ENCODE assay signal across 8 cellular contexts in genomic region chr6:20023549-20024315, GRCh38.
DNase-seq lines count a peak whose midpoint lies in the region; ATAC-seq, FAIRE-seq and TF ChIP-seq lines count a peak whose summit lies in the region.
"Not testable (repeated sequence)": the region's sequence is repeated elsewhere in the genome, so short reads cannot be mapped to it uniquely, and the experiment has no call there.

No MANE protein-coding gene starts in this region.

- not testable (repeated sequence) for TF ChIP-seq POLR2A in GM12891 (IDR thresholded peaks at IDR 0.05; ENCODE audit: low read depth, low read length)

- H3K4me1 Mint-ChIP-seq in T-cell, result peaks cover 18 to 21% (median 21%) of the 10 kb centered on the region in 3 donors
- H3K4me1 Mint-ChIP-seq in activated T-cell treated with anti-CD3 and anti-CD28 coated beads, Interleukin-2, amount 50 U/mL, for 24 hours (ENCODE audit: low read depth), result peaks cover 19% of the 10 kb centered on the region
- peaks cover 9 to 11% of the 10 kb centered on the region in 2 donors for H3K4me1 Mint-ChIP-seq in stimulated activated naive B cell treated with anti-CD40 and anti-IgM and Interleukin-4, amounts not matched to agents 10 μg/mL and 1 μg/mL and 100 μg/mL, for 72 hours

- ATAC-seq in GM19438 (IDR thresholded peaks at IDR 0.05; ENCODE audit: low read depth, unreplicated experiment) (peak; percentile 72), HG02759 (IDR thresholded peaks at IDR 0.05; ENCODE audit: unreplicated experiment) (peak; percentile 87), HG03432 (IDR thresholded peaks at IDR 0.05; ENCODE audit: unreplicated experiment) (peak; percentile 85), T-cell (replicated peaks in 1 of 4) (peak; percentile 40 to 68 (median 60))
- ATAC-seq in mucosa of descending colon, result not testable (repeated sequence)
- peak; percentile 68 to 87 for ATAC-seq in stimulated activated naive B cell treated with anti-CD40 and anti-IgM and Interleukin-4, amounts not matched to agents 10 μg/mL and 1 μg/mL and 100 μg/mL, for 72 hours (replicated peaks)

- H3K27ac Mint-ChIP-seq in T-cell, result peak overlapping the region; percentile 29 to 67
- peak overlapping the region; percentile 24 for H3K27ac Mint-ChIP-seq in activated T-cell treated with anti-CD3 and anti-CD28 coated beads, Interleukin-2, amount 50 U/mL, for 24 hours
- peak overlapping the region; percentile 43 for H3K27ac Mint-ChIP-seq in stimulated activated naive B cell treated with anti-CD40 and anti-IgM and Interleukin-4, amounts not matched to agents 10 μg/mL and 1 μg/mL and 100 μg/mL, for 72 hours

- H3K36me3 Mint-ChIP-seq in T-cell; activated T-cell treated with anti-CD3 and anti-CD28 coated beads, Interleukin-2, amount 50 U/mL, for 24 hours (ENCODE audit: low read depth); stimulated activated naive B cell treated with anti-CD40 and anti-IgM and Interleukin-4, amounts not matched to agents 10 μg/mL and 1 μg/mL and 100 μg/mL, for 72 hours: not testable (repeated sequence)

- POLR2A ChIA-PET in T-cell (lab: Charles Lee), result interaction anchor here in 1 of 2 donors (0.6 kb wide), 1 partner anchor 826 kb away, joined by 3 read pairs; no protein-coding TSS in a partner anchor

- CTCF ChIA-PET in T-cell (lab: Charles Lee), result interaction anchor here in 1 of 2 donors (0.5 kb wide), 1 partner anchor 1760 kb away, joined by 4 read pairs; the partner anchor contains the start of gene DEK

- intact Hi-C loops in mucosa of descending colon (cut with DNase I, micrococcal nuclease), result not testable (repeated sequence)

- not testable (repeated sequence) for TF ChIP-seq CTCF in mucosa of descending colon (IDR thresholded peaks at IDR 0.05)

- H3K9me3 ChIP-seq in mucosa of descending colon, result not testable (repeated sequence)

- H3K27me3 Mint-ChIP-seq in T-cell, result peaks cover 21 to 36% of the 10 kb centered on the region in 2 donors
- H3K27me3 Mint-ChIP-seq in activated T-cell treated with anti-CD3 and anti-CD28 coated beads, Interleukin-2, amount 50 U/mL, for 24 hours, result peaks cover 49% of the 10 kb centered on the region
- peaks cover 22 to 29% of the 10 kb centered on the region in 2 donors for H3K27me3 Mint-ChIP-seq in stimulated activated naive B cell treated with anti-CD40 and anti-IgM and Interleukin-4, amounts not matched to agents 10 μg/mL and 1 μg/mL and 100 μg/mL, for 72 hours

- not testable (repeated sequence) for H3K9me3 Mint-ChIP-seq in T-cell; activated T-cell treated with anti-CD3 and anti-CD28 coated beads, Interleukin-2, amount 50 U/mL, for 24 hours; stimulated activated naive B cell treated with anti-CD40 and anti-IgM and Interleukin-4, amounts not matched to agents 10 μg/mL and 1 μg/mL and 100 μg/mL, for 72 hours

- H3K4me3 ChIP-seq in mucosa of descending colon, result not testable (repeated sequence)

- peak; percentile 82 for FAIRE-seq in GM12891 (lab: Jason Lieb, UNC)

- H3K36me3 ChIP-seq in mucosa of descending colon (ENCODE audit: low read depth), result not testable (repeated sequence)

- not testable (repeated sequence) for DNase-seq in GM12891 (ENCODE audit: insufficient read length, low spot score); stimulated activated naive B cell treated with anti-CD40 and anti-IgM and Interleukin-4, amounts not matched to agents 10 μg/mL and 1 μg/mL and 100 μg/mL, for 72 hours
- DNase-seq in T-cell, result peak in 17 of 34 experiments; percentile 1 to 43 (median 9)
- DNase-seq in activated T-cell treated with anti-CD3 and anti-CD28 coated beads, Interleukin-2, amount 50 U/mL, for 24 hours, result peak; percentile 46
- peak in 2 of 3 donors; percentile 14 to 22 for DNase-seq in mucosa of descending colon

- not testable (repeated sequence) for H3K4me1 ChIP-seq in mucosa of descending colon (ENCODE audit: low read depth)

- H3K4me3 Mint-ChIP-seq in T-cell, result peak overlapping the region; percentile 67 to 79 (median 76)
- peak overlapping the region; percentile 58 for H3K4me3 Mint-ChIP-seq in activated T-cell treated with anti-CD3 and anti-CD28 coated beads, Interleukin-2, amount 50 U/mL, for 24 hours
- peak overlapping the region; percentile 11 to 42 for H3K4me3 Mint-ChIP-seq in stimulated activated naive B cell treated with anti-CD40 and anti-IgM and Interleukin-4, amounts not matched to agents 10 μg/mL and 1 μg/mL and 100 μg/mL, for 72 hours
